9 cellular contexts compared by ENCODE assay signal in the genomic region with DNA sequence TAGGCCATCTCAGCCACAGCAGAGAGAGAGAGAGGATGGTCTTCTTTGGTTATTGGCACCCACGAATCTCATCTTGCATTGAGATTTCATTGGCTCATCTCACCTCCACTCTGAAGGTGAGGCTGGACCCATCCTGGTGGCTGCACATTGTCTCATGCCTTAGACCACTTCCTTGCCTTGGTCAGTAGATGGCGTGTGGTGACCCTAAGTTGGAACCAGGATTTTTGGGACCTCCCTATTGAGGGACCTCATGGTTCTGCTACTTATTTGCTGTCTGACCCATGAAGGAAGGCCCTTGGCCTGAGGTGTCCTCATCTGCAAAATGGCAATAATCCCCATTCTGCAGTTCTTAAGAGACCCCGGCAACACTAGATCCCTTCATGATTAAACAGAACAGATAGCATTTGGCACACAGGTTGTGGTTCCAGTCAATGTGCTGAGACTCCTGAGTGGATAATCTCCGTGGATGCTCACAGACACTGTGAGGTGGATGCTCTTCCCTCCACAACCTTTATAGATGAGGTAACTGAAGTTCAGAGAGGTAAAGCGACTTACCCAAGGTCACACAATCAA. TPM values are rescaled to one million over a fixed set of nuclear protein-coding genes. Genes with fewer than 3 reads are reported as not detected.
A peak's percentile ranks its signal among the peaks of the same experiment; 100 is the strongest.
DNase-seq lines count a peak whose midpoint lies in the region; ATAC-seq, FAIRE-seq and TF ChIP-seq lines count a peak whose summit lies in the region.
"Had no signal": no experiment of that assay in that cellular context is flagged by ENCODE, and none has a peak within 500 bp of the region (broad histone marks: within the 10 kb centered on the region; RNA-seq: fewer than 3 reads in every experiment).

No MANE protein-coding gene starts in this region.

- no peak for FAIRE-seq in kidney (lab: Jason Lieb, UNC)

- intact Hi-C loops in kidney (cut with DNase I): loop anchor here (10.0 kb wide), 1 partner anchor 220 kb away; no protein-coding TSS in a partner anchor

- H3K9ac ChIP-seq in kidney (ENCODE audit: low read length in 2 of 2): no peak overlapping the region

- DNase-seq in NCI-H146 (lab: John Stamatoyannopoulos, UW) (peak; percentile 17), NCI-H146 treated with DMSO at 0.1 percent for 48 hours (lab: John Stamatoyannopoulos, UW; ENCODE audit: unreplicated experiment) (no peak), HL-60 (ENCODE audit: low read depth in 1 of 2, low spot score in 1 of 2) (peak in 1 of 2 experiments; percentile 7), kidney (no peak), globus pallidus (ENCODE audit: low spot score) (no peak)

- no peaks in the 10 kb centered on the region for H3K4me1 ChIP-seq in kidney (ENCODE audit: control insufficient read depth in 1 of 2, insufficient read depth in 1 of 2, low read depth in 1 of 2, low read length in 2 of 2)

- H3K9me3 ChIP-seq in kidney (ENCODE audit: control insufficient read depth in 1 of 2, low read length in 2 of 2): no peaks in the 10 kb centered on the region

- H3K27ac ChIP-seq in HL-60 (replicated peaks): no peak overlapping the region
- no peak overlapping the region for H3K27ac ChIP-seq in VCaP
- H3K27ac ChIP-seq in kidney (ENCODE audit: low read depth in 2 of 2, low read length in 2 of 2): no peak overlapping the region
- H3K27ac ChIP-seq: skin epidermis had no signal

- no peaks in the 10 kb centered on the region for H3K27me3 ChIP-seq in HL-60 (ENCODE audit: insufficient read depth, poor library complexity, severe bottlenecking)

- H3K36me3 ChIP-seq in kidney (ENCODE audit: control insufficient read depth in 1 of 2, insufficient read depth in 2 of 2, low read length in 2 of 2): peaks cover 37 to 61% of the 10 kb centered on the region in 2 donors

- no peak overlapping the region for H3K4me3 ChIP-seq in HL-60 (replicated peaks; ENCODE audit: insufficient read depth, low read length)
- no peak overlapping the region for H3K4me3 ChIP-seq in kidney (ENCODE audit: low read length in 2 of 2)
- H3K4me3 ChIP-seq: skin epidermis had no signal

- TF ChIP-seq CTCF in HL-60 (IDR thresholded peaks at IDR 0.05; ENCODE audit: insufficient read depth, low read length) (peak; percentile 75), VCaP (conservative IDR thresholded peaks at IDR 0.05) (peak; percentile 77), kidney (IDR thresholded peaks at IDR 0.05; ENCODE audit: borderline replicate concordance, extremely low read depth, insufficient read depth) (peak; percentile 16)

- ATAC-seq in HG02763 (IDR thresholded peaks at IDR 0.05; ENCODE audit: unreplicated experiment) (no peak), HG03521 (IDR thresholded peaks at IDR 0.05; ENCODE audit: unreplicated experiment) (no peak)

RNA-seq across cellular contexts. Expression of gene AAR2, which starts 21.5 kb away (rescaled TPM):
- total RNA-seq in kidney: 27.8 TPM
- polyA plus RNA-seq in kidney (ENCODE audit: insufficient read depth, low read depth, low replicate concordance): 29.7 TPM

Comparison
In these comparisons a context has a peak if more than half of its experiments do, and no peak if none do; other contexts are left out.
1. CTCF ChIP-seq: peak in every context shown above with its lines; median percentile 77 in VCaP; 75 in HL-60; 16 in kidney.